Comparison of ENCODE assay signal across 8 cellular contexts in genomic region chr20:50191566-50192363, GRCh38. TPM values are rescaled to one million over a fixed set of nuclear protein-coding genes. Genes with fewer than 3 reads are reported as not detected.
A peak's percentile ranks its signal among the peaks of the same experiment; 100 is the strongest.
DNase-seq lines count a peak whose midpoint lies in the region; ATAC-seq and TF ChIP-seq lines count a peak whose summit lies in the region.

No MANE protein-coding gene starts in this region.

- no peaks in the 10 kb centered on the region for H3K9me3 ChIP-seq in DOHH2 (ENCODE audit: control insufficient read depth, insufficient read depth, low read length)
- no peaks in the 10 kb centered on the region for H3K9me3 ChIP-seq in lung (ENCODE audit: control insufficient read depth in 2 of 2, insufficient read depth in 1 of 2, low read length in 1 of 2)

- WGBS in lung, 2 donors, result 0% methylated on average over 83 to 93 of the region's 93 CpGs

- H3K4me1 ChIP-seq in DOHH2 (ENCODE audit: control insufficient read depth, low read length) (peaks cover 19% of the 10 kb centered on the region), lung (ENCODE audit: control insufficient read depth in 2 of 2, insufficient read depth in 2 of 2, low read length in 2 of 2) (peaks cover 0 to 16% of the 10 kb centered on the region in 2 donors)

- H3K4me3 ChIP-seq in DOHH2 (ENCODE audit: low read length) (peak overlapping the region; percentile 96), NB4 (ENCODE audit: low read depth, low read length) (peak overlapping the region; percentile 75), lung (peak overlapping the region; percentile 95)

- peak; percentile 54 for TF ChIP-seq POLR2A in NB4 (IDR thresholded peaks at IDR 0.05; ENCODE audit: extremely low read depth, insufficient read length)

- no peaks in the 10 kb centered on the region for H3F3A ChIP-seq in DOHH2 (ENCODE audit: control insufficient read depth, insufficient read depth)

- TF ChIP-seq CTCF in DOHH2 (IDR thresholded peaks at IDR 0.05; ENCODE audit: low read depth, low read length, poor library complexity, severe bottlenecking), result peak; percentile 35
- peak; percentile 15 for TF ChIP-seq CTCF in NB4 (IDR thresholded peaks at IDR 0.05; ENCODE audit: low read depth, low read length)
- no peak for TF ChIP-seq CTCF in lung (IDR thresholded peaks at IDR 0.05; ENCODE audit: control extremely low read depth, extremely low read depth)

- H3K4me3 Mint-ChIP-seq in dendritic cell treated with granulocyte-macrophage colony-stimulating factor and Interleukin-4, amounts not matched to agents 40 ng/mL and 50 ng/mL, for 4 days, result peak overlapping the region; percentile 96

- peaks cover 48% of the 10 kb centered on the region for H3K36me3 Mint-ChIP-seq in dendritic cell treated with granulocyte-macrophage colony-stimulating factor and Interleukin-4, amounts not matched to agents 40 ng/mL and 50 ng/mL, for 4 days (ENCODE audit: low read depth)

- peaks cover 15% of the 10 kb centered on the region for H3K36me3 ChIP-seq in DOHH2 (ENCODE audit: control insufficient read depth, low read length)
- H3K36me3 ChIP-seq in lung (ENCODE audit: control insufficient read depth in 2 of 2, insufficient read depth in 2 of 2, low read length in 2 of 2), result peaks cover 0 to 19% of the 10 kb centered on the region in 2 donors

- peak; percentile 89 for DNase-seq in NB4 (ENCODE audit: low read depth)
- no peak for DNase-seq in lung (ENCODE audit: low spot score)
- DNase-seq in stimulated activated CD8-positive, alpha-beta memory T cell treated with anti-CD3 and anti-CD28 coated beads, Interleukin-4, amount 100 ng/mL, for 1 hour (ENCODE audit: low read depth in 2 of 2, low spot score in 1 of 2), result peak; percentile 11
- DNase-seq in NCI-H2029 treated with DMSO at 0.1 percent for 48 hours (lab: John Stamatoyannopoulos, UW), result no peak

- H3K9me2 ChIP-seq in DOHH2 (replicated peaks; ENCODE audit: control insufficient read depth, low read length), result no peaks in the 10 kb centered on the region

- H3K9me3 Mint-ChIP-seq in dendritic cell treated with granulocyte-macrophage colony-stimulating factor and Interleukin-4, amounts not matched to agents 40 ng/mL and 50 ng/mL, for 4 days, result no peaks in the 10 kb centered on the region

- peaks cover 76% of the 10 kb centered on the region for H3K4me1 Mint-ChIP-seq in dendritic cell treated with granulocyte-macrophage colony-stimulating factor and Interleukin-4, amounts not matched to agents 40 ng/mL and 50 ng/mL, for 4 days (ENCODE audit: low read depth)

- H3K27me3 Mint-ChIP-seq in dendritic cell treated with granulocyte-macrophage colony-stimulating factor and Interleukin-4, amounts not matched to agents 40 ng/mL and 50 ng/mL, for 4 days, result no peaks in the 10 kb centered on the region

- H3K27ac Mint-ChIP-seq in dendritic cell treated with granulocyte-macrophage colony-stimulating factor and Interleukin-4, amounts not matched to agents 40 ng/mL and 50 ng/mL, for 4 days, result peak overlapping the region; percentile 88

- H3K27ac ChIP-seq in DOHH2 (ENCODE audit: low read depth, low read length) (peak overlapping the region; percentile 81), lung (ENCODE audit: low read depth in 1 of 2, low read length in 1 of 2) (peak overlapping the region; percentile 92 to 100)

- no peaks in the 10 kb centered on the region for H3K27me3 ChIP-seq in DOHH2 (ENCODE audit: control insufficient read depth, low read length)
- H3K27me3 ChIP-seq in lung (ENCODE audit: control insufficient read depth, insufficient read depth), result no peaks in the 10 kb centered on the region

- intact Hi-C loops in dendritic cell treated with granulocyte-macrophage colony-stimulating factor and Interleukin-4, amounts not matched to agents 40 ng/mL and 50 ng/mL, for 4 days (cut with micrococcal nuclease), result loop anchor here (2.0 kb wide), 2 partner anchors 83 to 153 kb away; no protein-coding TSS in a partner anchor

- H3K4me2 ChIP-seq in DOHH2 (ENCODE audit: low read length), result peak overlapping the region; percentile 85

- peaks cover 27% of the 10 kb centered on the region for H3K79me2 ChIP-seq in DOHH2 (ENCODE audit: control insufficient read depth, low read length)

- ATAC-seq in GM21717 (IDR thresholded peaks at IDR 0.05; ENCODE audit: unreplicated experiment), result peak; percentile 23
- peak; percentile 32 to 39 for ATAC-seq in activated CD4-positive, CD25-positive, alpha-beta regulatory T cell treated with anti-CD3 and anti-CD28 coated beads, Interleukin-2, amount 50 U/mL, for 24 hours
- ATAC-seq in lung (ENCODE audit: insufficient read depth, low FRiP score), result no peak

- peaks cover 3% of the 10 kb centered on the region; the same call in 1 of the 2 replicates for H4K20me1 ChIP-seq in DOHH2 (ENCODE audit: control insufficient read depth, insufficient read depth, low read depth, low read length)

RNA-seq across cellular contexts. Expression of gene CEBPB, which starts 1.1 kb away (rescaled TPM):
- total RNA-seq in lung, result 100 to 1,000 TPM in 1 of 2 donors, 10 to 100 TPM in 1; 54.6 to 296 TPM
- 100 to 1,000 TPM in 1 of 2 donors, 10 to 100 TPM in 1; 53.2 to 194 TPM for polyA plus RNA-seq in lung

RNA-seq across cellular contexts. Expression of gene PEDS1, which starts 38.2 kb away (rescaled TPM):
- total RNA-seq in lung, result 10 to 100 TPM; 21.9 to 34.8 TPM
- 10 to 100 TPM; 34.0 to 43.4 TPM for polyA plus RNA-seq in lung

Comparison
In these comparisons a context has a peak if more than half of its experiments do, and no peak if none do; other contexts are left out.
1. DNase-seq: peak in NB4 (single experiment) and stimulated activated CD8-positive, alpha-beta memory T cell treated with anti-CD3 and anti-CD28 coated beads, Interleukin-4, amount 100 ng/mL, for 1 hour (2 of 2); none in lung (single experiment) and NCI-H2029 treated with DMSO at 0.1 percent for 48 hours (single experiment).
2. Peak in every context shown above with its lines, with median percentiles within 50 percentile points of each other: H3K4me3 ChIP-seq.